In the genomic region with DNA sequence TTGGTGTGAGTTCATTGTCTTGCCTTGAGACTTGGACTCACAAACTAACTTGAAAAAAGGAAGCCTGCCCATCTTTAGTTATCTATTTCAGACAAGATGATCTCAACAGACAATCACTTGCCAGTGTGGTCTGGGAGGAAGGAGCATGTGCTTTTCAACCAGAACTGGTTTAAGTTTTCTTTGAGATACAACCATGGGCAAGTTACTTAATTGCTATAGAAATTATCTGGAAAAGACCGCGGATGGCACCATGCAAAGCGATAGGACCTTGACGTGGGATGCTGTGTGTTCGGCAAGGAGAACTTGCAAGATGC, we compare ENCODE assay signal across 27 cellular contexts.
A peak's percentile ranks its signal among the peaks of the same experiment; 100 is the strongest.
DNase-seq lines count a peak whose midpoint lies in the region; ATAC-seq, FAIRE-seq and TF ChIP-seq lines count a peak whose summit lies in the region.
"Had no signal": no experiment of that assay in that cellular context is flagged by ENCODE, and none has a peak within 500 bp of the region (broad histone marks: within the 10 kb centered on the region; RNA-seq: fewer than 3 reads in every experiment).

No MANE protein-coding gene starts in this region.

- no peak for TF ChIP-seq CTCF in activated CD8-positive, alpha-beta T cell treated with anti-CD3 and anti-CD28 coated beads for 36 hours (IDR thresholded peaks at IDR 0.05)
- TF ChIP-seq CTCF in pancreas (IDR thresholded peaks at IDR 0.05), result no peak

- H3K9me3 Mint-ChIP-seq in activated CD8-positive, alpha-beta memory T cell treated with anti-CD3 and anti-CD28 coated beads, Interleukin-2, amount 10 ng/mL, durations not matched to agents 7 days and 5 days (ENCODE audit: low read depth), result no peaks in the 10 kb centered on the region
- peaks cover 0 to 1% (median 0%) of the 10 kb centered on the region in 5 donors for H3K9me3 Mint-ChIP-seq in CD8-positive, alpha-beta memory T cell
- H3K9me3 Mint-ChIP-seq in activated CD8-positive, alpha-beta T cell treated with anti-CD3 and anti-CD28 coated beads for 36 hours, result no peaks in the 10 kb centered on the region
- H3K9me3 Mint-ChIP-seq in naive thymus-derived CD4-positive, alpha-beta T cell, result peaks cover 0 to 5% (median 0%) of the 10 kb centered on the region in 11 donors
- H3K9me3 Mint-ChIP-seq: immature natural killer cell, neural crest cell had no signal

- no peaks in the 10 kb centered on the region for H3K36me3 ChIP-seq in CD8-positive, alpha-beta memory T cell (ENCODE audit: insufficient read depth, low read length)
- no peaks in the 10 kb centered on the region for H3K36me3 ChIP-seq in naive thymus-derived CD4-positive, alpha-beta T cell (ENCODE audit: control insufficient read depth in 2 of 3, insufficient read depth in 3 of 3, low read length in 3 of 3)
- H3K36me3 ChIP-seq in pancreas, result peaks cover 0 to 5% (median 0%) of the 10 kb centered on the region in 3 donors
- H3K36me3 ChIP-seq: right atrium auricular region, thyroid gland, vagina had no signal

- no peaks in the 10 kb centered on the region for H3K36me3 Mint-ChIP-seq in activated CD8-positive, alpha-beta memory T cell treated with anti-CD3 and anti-CD28 coated beads, Interleukin-2, amount 10 ng/mL, durations not matched to agents 7 days and 5 days
- H3K36me3 Mint-ChIP-seq in CD8-positive, alpha-beta memory T cell, result no peaks in the 10 kb centered on the region
- H3K36me3 Mint-ChIP-seq in activated CD8-positive, alpha-beta T cell treated with anti-CD3 and anti-CD28 coated beads for 36 hours (ENCODE audit: low read depth), result no peaks in the 10 kb centered on the region
- H3K36me3 Mint-ChIP-seq in naive thymus-derived CD4-positive, alpha-beta T cell, result peaks cover 0 to 2% (median 0%) of the 10 kb centered on the region in 5 donors
- H3K36me3 Mint-ChIP-seq: immature natural killer cell had no signal

- POLR2A ChIA-PET in CD8-positive, alpha-beta memory T cell (lab: Charles Lee), result interaction anchor here (0.7 kb wide), 1 partner anchor 29 kb away, joined by 3 read pairs; no protein-coding TSS in a partner anchor
- POLR2A ChIA-PET in activated CD8-positive, alpha-beta T cell treated with anti-CD3 and anti-CD28 coated beads for 36 hours (lab: Charles Lee), result interaction anchor here (0.9 to 1.7 kb wide), 4 partner anchors 9 to 136 kb away, joined by 3 to 5 read pairs (median 3); no protein-coding TSS in a partner anchor
- POLR2A ChIA-PET in naive thymus-derived CD4-positive, alpha-beta T cell (lab: Charles Lee), result interaction anchor here (0.7 to 1.6 kb wide), 4 partner anchors 18 to 199 kb away, joined by 4 to 7 read pairs (median 6); no protein-coding TSS in a partner anchor

- H3K9me3 ChIP-seq in CD8-positive, alpha-beta memory T cell (ENCODE audit: low read length), result no peaks in the 10 kb centered on the region
- H3K9me3 ChIP-seq in naive thymus-derived CD4-positive, alpha-beta T cell (ENCODE audit: control insufficient read depth in 2 of 3, low read length in 3 of 3), result no peaks in the 10 kb centered on the region
- no peaks in the 10 kb centered on the region for H3K9me3 ChIP-seq in pancreas
- H3K9me3 ChIP-seq: HAP-1, right atrium auricular region, SJCRH30, thyroid gland, vagina had no signal

- 96 to 97% methylated on average over 5 of the region's 5 CpGs for WGBS in pancreas, 2 donors

- no peak for FAIRE-seq in pancreas (lab: Jason Lieb, UNC)
- FAIRE-seq: HTR-8/SVneo, K562, TTC549 had no signal

- H3K4me1 Mint-ChIP-seq in activated CD8-positive, alpha-beta memory T cell treated with anti-CD3 and anti-CD28 coated beads, Interleukin-2, amount 10 ng/mL, durations not matched to agents 7 days and 5 days, result peaks cover 29% of the 10 kb centered on the region
- peaks cover 20 to 28% (median 27%) of the 10 kb centered on the region in 3 donors for H3K4me1 Mint-ChIP-seq in CD8-positive, alpha-beta memory T cell
- peaks cover 32% of the 10 kb centered on the region for H3K4me1 Mint-ChIP-seq in activated CD8-positive, alpha-beta T cell treated with anti-CD3 and anti-CD28 coated beads for 36 hours (ENCODE audit: low read depth)
- H3K4me1 Mint-ChIP-seq in naive thymus-derived CD4-positive, alpha-beta T cell, result peaks cover 23 to 58% (median 48%) of the 10 kb centered on the region in 7 donors
- H3K4me1 Mint-ChIP-seq: immature natural killer cell, neural crest cell had no signal

- no peak overlapping the region for H3K4me3 Mint-ChIP-seq in activated CD8-positive, alpha-beta memory T cell treated with anti-CD3 and anti-CD28 coated beads, Interleukin-2, amount 10 ng/mL, durations not matched to agents 7 days and 5 days
- H3K4me3 Mint-ChIP-seq in CD8-positive, alpha-beta memory T cell, result peak overlapping the region in 4 of 7 donors; percentile 9 to 89 (median 70)
- H3K4me3 Mint-ChIP-seq in activated CD8-positive, alpha-beta T cell treated with anti-CD3 and anti-CD28 coated beads for 36 hours, result peak overlapping the region; percentile 62
- H3K4me3 Mint-ChIP-seq in naive thymus-derived CD4-positive, alpha-beta T cell, result peak overlapping the region; percentile 35 to 94 (median 82)
- H3K4me3 Mint-ChIP-seq: immature natural killer cell, neural crest cell had no signal

- no peak overlapping the region for H3K27ac ChIP-seq in CD8-positive, alpha-beta memory T cell (ENCODE audit: low read depth, low read length)
- no peak overlapping the region for H3K27ac ChIP-seq in naive thymus-derived CD4-positive, alpha-beta T cell (ENCODE audit: low read depth, low read length)
- H3K27ac ChIP-seq in pancreas, result no peak overlapping the region
- H3K27ac ChIP-seq: coronary artery, right atrium auricular region, SJCRH30, thyroid gland, vagina had no signal

- peaks cover 26% of the 10 kb centered on the region for H3K4me1 ChIP-seq in CD8-positive, alpha-beta memory T cell (ENCODE audit: insufficient read depth, low read length)
- H3K4me1 ChIP-seq in naive thymus-derived CD4-positive, alpha-beta T cell (ENCODE audit: control insufficient read depth in 2 of 2, insufficient read depth in 2 of 2, low read length in 2 of 2), result peaks cover 20 to 31% of the 10 kb centered on the region in 2 donors
- H3K4me1 ChIP-seq in pancreas, result no peaks in the 10 kb centered on the region
- H3K4me1 ChIP-seq: right atrium auricular region, thyroid gland, vagina had no signal

- peak; percentile 4 for ATAC-seq in activated CD8-positive, alpha-beta memory T cell treated with anti-CD3 and anti-CD28 coated beads, Interleukin-2, amount 10 ng/mL, durations not matched to agents 7 days and 5 days
- ATAC-seq in activated CD8-positive, alpha-beta T cell treated with anti-CD3 and anti-CD28 coated beads for 36 hours, result no peak
- ATAC-seq in naive thymus-derived CD4-positive, alpha-beta T cell, result peak; percentile 1
- ATAC-seq in HG03108 (IDR thresholded peaks at IDR 0.05; ENCODE audit: unreplicated experiment), result no peak
- no peak for ATAC-seq in pancreas
- ATAC-seq: K562, left colon had no signal

- peaks cover 33% of the 10 kb centered on the region for H3K27me3 Mint-ChIP-seq in activated CD8-positive, alpha-beta memory T cell treated with anti-CD3 and anti-CD28 coated beads, Interleukin-2, amount 10 ng/mL, durations not matched to agents 7 days and 5 days
- H3K27me3 Mint-ChIP-seq in CD8-positive, alpha-beta memory T cell, result peaks cover 44 to 45% of the 10 kb centered on the region in 2 donors
- H3K27me3 Mint-ChIP-seq in activated CD8-positive, alpha-beta T cell treated with anti-CD3 and anti-CD28 coated beads for 36 hours, result peaks cover 10% of the 10 kb centered on the region
- peaks cover 0 to 64% (median 5%) of the 10 kb centered on the region in 5 donors for H3K27me3 Mint-ChIP-seq in naive thymus-derived CD4-positive, alpha-beta T cell

- CTCF ChIA-PET in activated CD8-positive, alpha-beta memory T cell treated with anti-CD3 and anti-CD28 coated beads, Interleukin-2, amount 10 ng/mL, durations not matched to agents 7 days and 5 days (lab: Charles Lee), result no interaction called here
- CTCF ChIA-PET in CD8-positive, alpha-beta memory T cell (lab: Charles Lee), result interaction anchor here (0.7 to 2.5 kb wide), 3 partner anchors 8 to 20 kb away, joined by 3 to 10 read pairs (median 3); no protein-coding TSS in a partner anchor
- CTCF ChIA-PET in activated CD8-positive, alpha-beta T cell treated with anti-CD3 and anti-CD28 coated beads for 36 hours (lab: Charles Lee), result interaction anchor here (1.0 to 4.1 kb wide), 2 partner anchors 16 to 18 kb away, joined by 3 to 30 read pairs; no protein-coding TSS in a partner anchor
- CTCF ChIA-PET in naive thymus-derived CD4-positive, alpha-beta T cell (lab: Charles Lee), result interaction anchor here (0.7 to 4.2 kb wide), 3 partner anchors 15 to 141 kb away, joined by 3 to 24 read pairs (median 7); no protein-coding TSS in a partner anchor

- no peak for DNase-seq in activated CD8-positive, alpha-beta memory T cell treated with anti-CD3 and anti-CD28 coated beads, Interleukin-2, amount 10 ng/mL, durations not matched to agents 7 days and 5 days
- DNase-seq in activated CD8-positive, alpha-beta memory T cell treated with anti-CD3 and anti-CD28 coated beads, Interleukin-2, amount 50 U/mL, for 4 hours, result no peak
- DNase-seq in CD8-positive, alpha-beta memory T cell, result no peak
- DNase-seq in activated CD8-positive, alpha-beta T cell treated with anti-CD3 and anti-CD28 coated beads for 36 hours, result no peak
- no peak for DNase-seq in naive thymus-derived CD4-positive, alpha-beta T cell
- DNase-seq in NCI-H187 treated with DMSO at 0.1 percent for 48 hours (lab: John Stamatoyannopoulos, UW) (no peak), pancreas (no peak)
- DNase-seq: DMS79, erythroblast, GDM1, posterior cingulate gyrus, RPMI8226, SJCRH30, SW 1271, thyroid gland had no signal

- intact Hi-C loops in activated CD8-positive, alpha-beta T cell treated with anti-CD3 and anti-CD28 coated beads for 36 hours (cut with micrococcal nuclease), result no loop called here
- intact Hi-C loops in naive thymus-derived CD4-positive, alpha-beta T cell (cut with micrococcal nuclease), result loop anchor here (5.0 to 10.0 kb wide), 6 partner anchors 78 to 438 kb away; a partner anchor contains a TSS
- intact Hi-C loops in pancreas (cut with DNase I), result no loop called here

- no peak overlapping the region for H3K27ac Mint-ChIP-seq in activated CD8-positive, alpha-beta memory T cell treated with anti-CD3 and anti-CD28 coated beads, Interleukin-2, amount 10 ng/mL, durations not matched to agents 7 days and 5 days
- no peak overlapping the region for H3K27ac Mint-ChIP-seq in CD8-positive, alpha-beta memory T cell
- H3K27ac Mint-ChIP-seq in activated CD8-positive, alpha-beta T cell treated with anti-CD3 and anti-CD28 coated beads for 36 hours, result peak overlapping the region; percentile 79
- peak overlapping the region; percentile 17 to 97 (median 87) for H3K27ac Mint-ChIP-seq in naive thymus-derived CD4-positive, alpha-beta T cell
- H3K27ac Mint-ChIP-seq: immature natural killer cell had no signal

- peak overlapping the region; percentile 1 for H3K4me3 ChIP-seq in CD8-positive, alpha-beta memory T cell (ENCODE audit: low read length)
- H3K4me3 ChIP-seq in naive thymus-derived CD4-positive, alpha-beta T cell (ENCODE audit: low read length), result peak overlapping the region; percentile 38
- H3K4me3 ChIP-seq in pancreas, result no peak overlapping the region
- H3K4me3 ChIP-seq: coronary artery, HAP-1, K562, right atrium auricular region, SJCRH30, smooth muscle cell, thyroid gland, vagina had no signal

- H3K27me3 ChIP-seq in CD8-positive, alpha-beta memory T cell (ENCODE audit: insufficient read depth, low read length, poor library complexity, severe bottlenecking), result peaks cover 7% of the 10 kb centered on the region
- H3K27me3 ChIP-seq in naive thymus-derived CD4-positive, alpha-beta T cell (ENCODE audit: control insufficient read depth in 2 of 2, insufficient read depth in 2 of 2, low read length in 2 of 2), result no peaks in the 10 kb centered on the region
- H3K27me3 ChIP-seq in pancreas, result no peaks in the 10 kb centered on the region
- H3K27me3 ChIP-seq: right atrium auricular region, SJCRH30, thyroid gland, vagina had no signal

Comparison
In these comparisons a context has a peak if more than half of its experiments do, and no peak if none do; other contexts are left out.
1. ATAC-seq: peak in activated CD8-positive, alpha-beta memory T cell treated with anti-CD3 and anti-CD28 coated beads, Interleukin-2, amount 10 ng/mL, durations not matched to agents 7 days and 5 days (single experiment) and naive thymus-derived CD4-positive, alpha-beta T cell (single experiment); none in activated CD8-positive, alpha-beta T cell treated with anti-CD3 and anti-CD28 coated beads for 36 hours (single experiment), HG03108 (single experiment) and pancreas (0 of 4).
2. H3K27ac Mint-ChIP-seq: peak in activated CD8-positive, alpha-beta T cell treated with anti-CD3 and anti-CD28 coated beads for 36 hours (single experiment) and naive thymus-derived CD4-positive, alpha-beta T cell (9 of 9); none in activated CD8-positive, alpha-beta memory T cell treated with anti-CD3 and anti-CD28 coated beads, Interleukin-2, amount 10 ng/mL, durations not matched to agents 7 days and 5 days (single experiment) and CD8-positive, alpha-beta memory T cell (0 of 8).
3. H3K4me3 ChIP-seq: peak in CD8-positive, alpha-beta memory T cell (single experiment) and naive thymus-derived CD4-positive, alpha-beta T cell (single experiment); none in pancreas (0 of 4).
4. intact Hi-C loops: an anchor here in naive thymus-derived CD4-positive, alpha-beta T cell (5.0 to 10.0 kb wide); none called in activated CD8-positive, alpha-beta T cell treated with anti-CD3 and anti-CD28 coated beads for 36 hours and pancreas.